Comparison of ENCODE assay signal across 32 cellular contexts in the genomic region with DNA sequence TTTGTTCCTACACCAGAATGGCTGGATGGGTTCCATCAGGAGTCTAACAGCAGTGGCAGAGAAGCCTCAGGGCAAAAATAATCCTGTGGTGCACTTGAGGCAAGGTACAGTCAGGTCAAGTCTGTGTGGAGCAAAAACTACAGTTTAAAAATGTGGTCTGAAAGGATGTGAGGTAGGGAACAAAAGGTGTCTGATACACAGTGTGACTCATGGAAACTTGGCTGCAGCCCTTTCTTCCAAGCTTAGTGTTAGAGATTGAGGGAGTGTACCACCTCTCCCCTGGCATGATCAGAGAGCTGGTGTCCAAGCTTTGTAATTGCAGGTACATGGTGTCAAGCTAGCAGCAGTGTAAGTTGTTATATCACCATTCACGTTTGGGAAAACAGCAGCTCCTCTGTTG. TPM values are rescaled to one million over a fixed set of nuclear protein-coding genes. Genes with fewer than 3 reads are reported as not detected.
DNase-seq lines count a peak whose midpoint lies in the region; ATAC-seq, FAIRE-seq and TF ChIP-seq lines count a peak whose summit lies in the region.
"Had no signal": no experiment of that assay in that cellular context is flagged by ENCODE, and none has a peak within 500 bp of the region (broad histone marks: within the 10 kb centered on the region; RNA-seq: fewer than 3 reads in every experiment).

No MANE protein-coding gene starts in this region.

- H3K27me3 ChIP-seq in HepG2 (ENCODE audit: control insufficient read depth in 1 of 2, insufficient read depth in 2 of 2, low read length in 2 of 2) (no peaks in the 10 kb centered on the region), right lobe of liver (no peaks in the 10 kb centered on the region)
- H3K27me3 ChIP-seq: gastroesophageal sphincter, sigmoid colon, stomach, thyroid gland had no signal

- peak; percentile 46 for ATAC-seq in HepG2
- ATAC-seq in right lobe of liver, result no peak
- no peak for ATAC-seq in HG03175 (IDR thresholded peaks at IDR 0.05; ENCODE audit: unreplicated experiment)
- ATAC-seq: gastroesophageal sphincter, left lobe of liver had no signal

- no peak for TF ChIP-seq EP300 in HepG2 (IDR thresholded peaks at IDR 0.05; ENCODE audit: low read depth in 2 of 2, low read length in 2 of 2)
- no peak for TF ChIP-seq EP300 in HepG2 (CRISPR knock-in tag; IDR thresholded peaks at IDR 0.05; ENCODE audit: borderline replicate concordance)

- H2AFZ ChIP-seq in HepG2 (ENCODE audit: low read length), result no peak overlapping the region

- FAIRE-seq in HepG2 (lab: Jason Lieb, UNC) (no peak), urothelium cell line (lab: Jason Lieb, UNC) (no peak)
- FAIRE-seq: A204.1, GM12891 had no signal

- CTCF ChIA-PET in HepG2 (lab: Yijun Ruan, JAX; ENCODE audit: low intra/inter-chr PET ratio, low total read pairs), result no interaction called here

- H3K9me3 ChIP-seq in HepG2 (ENCODE audit: low read length) (peaks cover 4% of the 10 kb centered on the region; the same call in 1 of the 2 replicates), right lobe of liver (peaks cover 0 to 6% (median 0%) of the 10 kb centered on the region in 4 donors)
- H3K9me3 ChIP-seq: gastroesophageal sphincter, prostate gland, sigmoid colon, stomach, thyroid gland had no signal

- no peak for TF ChIP-seq RAD21 in HepG2 (CRISPR knock-in tag; IDR thresholded peaks at IDR 0.05)

- in situ Hi-C loops in HepG2 (cut with HindIII; ENCODE audit: extremely low pct_ligation_motif_present, low pct_unique_long_range_greater_than_20kb), result no loop called here

- H3K36me3 ChIP-seq in HepG2 (replicated peaks in 1 of 2; ENCODE audit: control insufficient read depth in 1 of 2, insufficient read depth in 2 of 2, low read length in 2 of 2), result no peaks in the 10 kb centered on the region; a peak in 1 of 5 replicates
- no peaks in the 10 kb centered on the region for H3K36me3 ChIP-seq in right lobe of liver
- H3K36me3 ChIP-seq: gastroesophageal sphincter, prostate gland, sigmoid colon, stomach, thyroid gland had no signal

- no peak overlapping the region for H3K4me3 ChIP-seq in HepG2 (replicated peaks in 1 of 3; ENCODE audit: insufficient read depth in 1 of 3, low read depth in 2 of 3, low read length in 3 of 3)
- H3K4me3 ChIP-seq in right lobe of liver, result no peak overlapping the region
- no peak overlapping the region for H3K4me3 ChIP-seq in epithelial cell of esophagus (ENCODE audit: low read length)
- H3K4me3 ChIP-seq: gastroesophageal sphincter, prostate gland, sigmoid colon, stomach, thyroid gland had no signal

- no peaks in the 10 kb centered on the region for H3K79me2 ChIP-seq in HepG2 (ENCODE audit: insufficient read depth, low read length)

- peak; percentile 40 for DNase-seq in activated CD4-positive, alpha-beta T cell treated with anti-CD3 and anti-CD28 coated beads for 48 hours
- DNase-seq in activated CD4-positive, alpha-beta T cell treated with anti-CD3 and anti-CD28 coated beads for 4 hours, result no peak
- DNase-seq in HepG2 (ENCODE audit: low spot score) (no peak), right lobe of liver (no peak), epithelial cell of esophagus (ENCODE audit: low read depth) (peak; percentile 35), urothelium cell line (ENCODE audit: low spot score) (peak; percentile 13), HuH-7 (ENCODE audit: low spot score) (no peak)
- DNase-seq: activated CD4-positive, alpha-beta T cell treated with anti-CD3 and anti-CD28 coated beads, Interleukin-2, amount 50 U/mL, for 4 hours; activated naive CD4-positive, alpha-beta T cell treated with anti-CD3 and anti-CD28 coated beads, Interleukin-2, amount 50 U/mL, for 16 hours; AML-193; aorta; caudate nucleus; CD4-positive, alpha-beta T cell; cortex of kidney; endodermal cell; hippocampal formation; NCI-H1105; NCI-H187 treated with DMSO at 0.1 percent for 48 hours; NCI-H2171 treated with DMSO at 0.1 percent for 48 hours; NCI-H524; SIG-M5; sigmoid colon; stomach; T-helper 9 cell; thyroid gland had no signal

- POLR2A ChIA-PET in HepG2 (lab: Yijun Ruan, JAX), result no interaction called here

- intact Hi-C loops in HepG2 (cut with micrococcal nuclease; ENCODE audit: unreplicated experiment), result no loop called here
- intact Hi-C loops in right lobe of liver (cut with DNase I), result no loop called here

- H3K4me2 ChIP-seq in HepG2 (ENCODE audit: low read depth, low read length), result no peak overlapping the region

- H3K9ac ChIP-seq in HepG2 (ENCODE audit: insufficient read depth, low read depth, low read length), result no peak overlapping the region

- no peaks in the 10 kb centered on the region for H4K20me1 ChIP-seq in HepG2 (ENCODE audit: insufficient read depth, low read length)

- no TSS peak for BruUV-seq in HepG2 (replicated peaks; lab: Mats Ljungman, UMichigan)

- no peak overlapping the region for H3K27ac ChIP-seq in HepG2 (ENCODE audit: extremely low read length, insufficient read depth, low read length)
- H3K27ac ChIP-seq in right lobe of liver, result no peak overlapping the region
- H3K27ac ChIP-seq: gastroesophageal sphincter, prostate gland, sigmoid colon, stomach, thyroid gland, VCaP had no signal

- TF ChIP-seq POLR2A in HepG2 (IDR thresholded peaks at IDR 0.05; ENCODE audit: insufficient read depth in 1 of 2, low read depth in 2 of 2, low read length in 2 of 2) (no peak), right lobe of liver (IDR thresholded peaks at IDR 0.05) (no peak)

- H3K4me1 ChIP-seq in HepG2 (ENCODE audit: insufficient read depth, low read length) (no peaks in the 10 kb centered on the region), right lobe of liver (no peaks in the 10 kb centered on the region)
- H3K4me1 ChIP-seq: prostate gland had no signal

- TF ChIP-seq CTCF in HepG2 (CRISPR knock-in tag; IDR thresholded peaks at IDR 0.05) (no peak), right lobe of liver (IDR thresholded peaks at IDR 0.05) (no peak), epithelial cell of esophagus (IDR thresholded peaks at IDR 0.05; ENCODE audit: insufficient read depth, low read depth, low read length, missing control alignments) (no peak)

- 89% methylated on average over 1 of the region's 1 CpG for WGBS in HepG2 (ENCODE audit: low lambda C conversion rate)
- WGBS in right lobe of liver (ENCODE audit: insufficient coverage, low coverage, low lambda C conversion rate, missing lambda C conversion rate), result 80% methylated on average over 1 of the region's 1 CpG

TF ChIP-seq in HepG2, 621 proteins besides CTCF, POLR2A, EP300 and RAD21 (continues in another document):
- TF ChIP-seq ZSCAN20 (CRISPR knock-in tag; IDR thresholded peaks at IDR 0.05; ENCODE audit: borderline replicate concordance) (no peak), ZNF724P (CRISPR knock-in tag; IDR thresholded peaks at IDR 0.05; ENCODE audit: borderline replicate concordance) (no peak)

RNA-seq across cellular contexts. Expression of gene ANKAR, which starts 8.9 kb away (rescaled TPM):
- total RNA-seq in HepG2 (2016; rRNA removed; fragmentation: Illumina TruSeq; extraction: Trizol) (3.0 and 3.6 TPM in 2 replicates), right lobe of liver (1 to 10 TPM; 2.9 to 9.2 (median 4.8) TPM)
- 10.4 and 13.3 TPM in 2 replicates for total RNA-seq in HepG2 (2016; cell fraction: cytosol; rRNA removed; fragmentation: Illumina TruSeq; extraction: Trizol; ENCODE audit: low read depth)
- total RNA-seq in HepG2 (2016; cell fraction: insoluble cytoplasmic fraction; rRNA removed; fragmentation: Illumina TruSeq; extraction: Trizol), result 2.7 and 4.7 TPM in 2 replicates
- total RNA-seq in HepG2 (2016; cell fraction: membrane; rRNA removed; fragmentation: Illumina TruSeq; extraction: Trizol), result 4.9 and 7.6 TPM in 2 replicates
- total RNA-seq in HepG2 (2016; cell fraction: nucleus; rRNA removed; fragmentation: Illumina TruSeq; extraction: Trizol), result 8.9 and 14.3 TPM in 2 replicates
- polyA plus RNA-seq in HepG2 (2011; rRNA removed), result 3.8 and 5.0 TPM in 2 replicates
- 1.7 and 3.3 TPM in 2 replicates for polyA plus RNA-seq in HepG2 (2011; cell fraction: cytosol; rRNA removed)
- 3.2 and 4.1 TPM in 2 replicates for polyA plus RNA-seq in HepG2 (2011; cell fraction: nucleus; rRNA removed)
- 2.9 and 4.3 TPM in 2 replicates for polyA plus RNA-seq in HepG2 (2012)
- polyA plus RNA-seq in HepG2 (2016; cell fraction: cytosol; fragmentation: Illumina TruSeq; extraction: Trizol; ENCODE audit: low read depth), result 2.8 and 4.3 TPM in 2 replicates
- 2.9 and 3.8 TPM in 2 replicates for polyA plus RNA-seq in HepG2 (2016; cell fraction: insoluble cytoplasmic fraction; fragmentation: Illumina TruSeq; extraction: Trizol; ENCODE audit: low read depth)
- polyA plus RNA-seq in HepG2 (2016; cell fraction: membrane; fragmentation: Illumina TruSeq; extraction: Trizol; ENCODE audit: low read depth), result 4.6 and 5.3 TPM in 2 replicates
- 6.4 and 7.4 TPM in 2 replicates for polyA plus RNA-seq in HepG2 (2016; cell fraction: nucleus; fragmentation: Illumina TruSeq; extraction: Trizol; ENCODE audit: insufficient read depth, low read depth)
- 0.37 and 3.8 TPM in 2 replicates for polyA minus RNA-seq in HepG2 (2011; rRNA and poly(A)+ RNA removed; ENCODE audit: low replicate concordance)
- 2.1 and 2.5 TPM in 2 replicates for polyA minus RNA-seq in HepG2 (2011; cell fraction: cytosol; rRNA and poly(A)+ RNA removed)
- 36.9 and 38.0 TPM in 2 replicates for polyA minus RNA-seq in HepG2 (2011; cell fraction: nucleus; rRNA and poly(A)+ RNA removed)

RNA-seq across cellular contexts. Expression of gene ASNSD1, which starts 22.1 kb away (rescaled TPM):
- total RNA-seq in HepG2 (2016; rRNA removed; fragmentation: Illumina TruSeq; extraction: Trizol), result 96.6 and 166 TPM in 2 replicates
- total RNA-seq in HepG2 (2016; cell fraction: cytosol; rRNA removed; fragmentation: Illumina TruSeq; extraction: Trizol; ENCODE audit: low read depth), result 36.4 and 45.6 TPM in 2 replicates
- 99.9 and 166 TPM in 2 replicates for total RNA-seq in HepG2 (2016; cell fraction: insoluble cytoplasmic fraction; rRNA removed; fragmentation: Illumina TruSeq; extraction: Trizol)
- total RNA-seq in HepG2 (2016; cell fraction: membrane; rRNA removed; fragmentation: Illumina TruSeq; extraction: Trizol), result 85.2 and 99.8 TPM in 2 replicates
- total RNA-seq in HepG2 (2016; cell fraction: nucleus; rRNA removed; fragmentation: Illumina TruSeq; extraction: Trizol), result 44.0 and 50.3 TPM in 2 replicates
- polyA plus RNA-seq in HepG2 (2011; rRNA removed), result 26.9 and 35.1 TPM in 2 replicates
- polyA plus RNA-seq in HepG2 (2011; cell fraction: cytosol; rRNA removed), result 14.0 and 22.3 TPM in 2 replicates
- polyA plus RNA-seq in HepG2 (2011; cell fraction: nucleus; rRNA removed), result 9.7 and 13.3 TPM in 2 replicates
- polyA plus RNA-seq in HepG2 (2012), result 44.4 and 56.1 TPM in 2 replicates
- 29.3 and 47.9 TPM in 2 replicates for polyA plus RNA-seq in HepG2 (2016; cell fraction: cytosol; fragmentation: Illumina TruSeq; extraction: Trizol; ENCODE audit: low read depth)
- polyA plus RNA-seq in HepG2 (2016; cell fraction: insoluble cytoplasmic fraction; fragmentation: Illumina TruSeq; extraction: Trizol; ENCODE audit: low read depth), result 142 and 145 TPM in 2 replicates
- polyA plus RNA-seq in HepG2 (2016; cell fraction: membrane; fragmentation: Illumina TruSeq; extraction: Trizol; ENCODE audit: low read depth), result 58.2 and 68.6 TPM in 2 replicates
- 60.3 and 61.7 TPM in 2 replicates for polyA plus RNA-seq in HepG2 (2016; cell fraction: nucleus; fragmentation: Illumina TruSeq; extraction: Trizol; ENCODE audit: insufficient read depth, low read depth)
- polyA minus RNA-seq in HepG2 (2011; rRNA and poly(A)+ RNA removed; ENCODE audit: low replicate concordance), result 5.9 and 8.2 TPM in 2 replicates
- 58.7 and 64.4 TPM in 2 replicates for polyA minus RNA-seq in HepG2 (2011; cell fraction: cytosol; rRNA and poly(A)+ RNA removed)
- 32.3 and 35.6 TPM in 2 replicates for polyA minus RNA-seq in HepG2 (2011; cell fraction: nucleus; rRNA and poly(A)+ RNA removed)
- 10 to 100 TPM; 18.7 to 31.6 (median 27.0) TPM for total RNA-seq in right lobe of liver

Comparison
In these comparisons a context has a peak if more than half of its experiments do, and no peak if none do; other contexts are left out.
1. DNase-seq: peak in activated CD4-positive, alpha-beta T cell treated with anti-CD3 and anti-CD28 coated beads for 48 hours (single experiment), epithelial cell of esophagus (single experiment) and urothelium cell line (single experiment); none in activated CD4-positive, alpha-beta T cell treated with anti-CD3 and anti-CD28 coated beads for 4 hours (0 of 2), HepG2 (single experiment), right lobe of liver (0 of 3) and HuH-7 (single experiment).